In the genomic region with DNA sequence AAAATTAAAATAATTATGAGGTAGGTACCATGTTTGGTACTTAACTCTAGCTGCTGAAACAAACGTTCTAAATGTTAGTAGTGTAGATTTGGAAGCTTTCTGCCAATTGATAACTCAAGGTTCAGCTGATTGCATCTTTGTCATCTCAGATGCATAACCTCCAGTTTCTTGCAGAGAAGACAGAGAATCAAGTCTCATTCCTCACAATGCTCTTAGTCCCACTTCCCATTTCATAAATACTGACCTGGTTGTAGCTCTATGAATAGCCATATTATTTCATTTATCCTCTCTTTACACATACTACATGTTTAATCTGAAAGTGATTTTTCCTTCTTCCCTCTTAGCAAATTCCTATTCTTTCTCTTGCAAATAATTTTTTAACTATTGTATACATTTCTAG, we compare ENCODE assay signal across 30 cellular contexts.
"Had no signal": no experiment of that assay in that cellular context is flagged by ENCODE, and none has a peak within 500 bp of the region (broad histone marks: within the 10 kb centered on the region; RNA-seq: fewer than 3 reads in every experiment).

No MANE protein-coding gene starts in this region.

- H3K27me3 Mint-ChIP-seq: effector memory CD8-positive, alpha-beta T cell had no signal

- DNase-seq: colonic mucosa; dermis blood vessel endothelial cell; effector memory CD8-positive, alpha-beta T cell; erythroblast; esophagus squamous epithelium; foreskin melanocyte; glutamatergic neuron; heart right ventricle; hippocampal formation; immature natural killer cell; islet precursor cell; kidney glomerular epithelial cell; left ventricle myocardium superior; lower lobe of right lung; nephron progenitor cell; nucleus accumbens; stimulated activated CD4-positive, alpha-beta T cell treated with anti-CD3 and anti-CD28 coated beads, Interleukin-12 subunit alpha, Interleukin-12 subunit beta, amount 100 ng/mL, for 4 hours; stimulated activated CD4-positive, alpha-beta T cell treated with anti-CD3 and anti-CD28 coated beads, Interleukin-1b, Interleukin-23, amount 100 ng/mL, for 48 hours; stimulated activated CD4-positive, alpha-beta T cell treated with anti-CD3 and anti-CD28 coated beads, Interleukin-4, amount 100 ng/mL, for 1 hour; stimulated activated CD8-positive, alpha-beta memory T cell treated with anti-CD3 and anti-CD28 coated beads, Interleukin-4, amount 100 ng/mL, for 48 hours; stimulated activated naive CD4-positive, alpha-beta T cell treated with Interleukin-2 at 50 U/mL for 16 hours; stomach; transverse colon; upper lobe of right lung; uterus had no signal

- H3K27ac Mint-ChIP-seq: effector memory CD8-positive, alpha-beta T cell; nephron progenitor cell had no signal

- FAIRE-seq: endometrium had no signal

- H3K9me3 Mint-ChIP-seq: effector memory CD8-positive, alpha-beta T cell; immature natural killer cell; nephron progenitor cell had no signal

- H3K4me3 Mint-ChIP-seq: effector memory CD8-positive, alpha-beta T cell; nephron progenitor cell had no signal

- H3K9me3 ChIP-seq: colonic mucosa, esophagus squamous epithelium, heart right ventricle, lower lobe of right lung, prostate gland, right atrium auricular region, stomach, transverse colon, upper lobe of right lung, uterus had no signal

- H3K4me2 ChIP-seq: smooth muscle cell had no signal

- H3K36me3 ChIP-seq: colonic mucosa, esophagus squamous epithelium, heart right ventricle, lower lobe of right lung, prostate gland, right atrium auricular region, stomach, transverse colon, upper lobe of right lung, uterus had no signal

- ATAC-seq: effector memory CD8-positive, alpha-beta T cell; heart right ventricle; left ventricle myocardium superior; lower lobe of right lung; sciatic nerve; upper lobe of right lung had no signal

- H3K4me3 ChIP-seq: colonic mucosa, esophagus squamous epithelium, heart right ventricle, lower lobe of right lung, prostate gland, right atrium auricular region, smooth muscle cell, stomach, transverse colon, upper lobe of right lung, uterus had no signal

- H3K27ac ChIP-seq: colonic mucosa, esophagus squamous epithelium, heart right ventricle, lower lobe of right lung, prostate gland, right atrium auricular region, stomach, transverse colon, upper lobe of right lung, uterus had no signal

- H3K4me1 ChIP-seq: colonic mucosa, esophagus squamous epithelium, prostate gland, right atrium auricular region, stomach, upper lobe of right lung, uterus had no signal

- H3K27me3 ChIP-seq: colonic mucosa, esophagus squamous epithelium, heart right ventricle, right atrium auricular region, stomach, transverse colon, upper lobe of right lung, uterus had no signal
